Comparison of ENCODE assay signal across 12 cellular contexts in the genomic region with DNA sequence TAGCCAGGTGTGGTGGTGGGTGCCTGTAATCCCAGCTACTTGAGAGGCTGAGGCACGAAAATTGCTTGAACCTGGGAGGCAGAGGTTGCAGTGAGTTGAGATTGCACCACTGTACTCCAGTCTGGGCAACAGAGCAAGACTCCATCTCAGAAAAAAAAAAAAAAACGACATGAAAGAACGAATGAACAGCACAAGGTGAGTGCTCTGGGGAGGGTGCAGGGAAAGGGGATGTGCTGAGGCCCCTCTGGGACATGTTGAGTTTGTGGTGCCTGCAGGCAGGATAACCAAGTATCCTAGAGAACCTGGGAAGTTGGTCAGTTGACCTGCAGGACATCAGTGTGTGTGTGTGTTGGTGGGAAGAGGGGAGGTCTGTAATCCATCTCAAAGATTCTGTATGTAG. TPM values are rescaled to one million over a fixed set of nuclear protein-coding genes. Genes with fewer than 3 reads are reported as not detected.
DNase-seq lines count a peak whose midpoint lies in the region; ATAC-seq, FAIRE-seq and TF ChIP-seq lines count a peak whose summit lies in the region.
"Not testable (repeated sequence)": the region's sequence is repeated elsewhere in the genome, so short reads cannot be mapped to it uniquely, and the experiment has no call there.
"Had no signal": no experiment of that assay in that cellular context is flagged by ENCODE, and none has a peak within 500 bp of the region (broad histone marks: within the 10 kb centered on the region; RNA-seq: fewer than 3 reads in every experiment).

No MANE protein-coding gene starts in this region.

- H3K4ac ChIP-seq in H1 (replicated peaks; ENCODE audit: insufficient read length, low read depth, low read length), result not testable (repeated sequence)

- not testable (repeated sequence) for H2AFZ ChIP-seq in H1 (ENCODE audit: low read length)

- not testable (repeated sequence) for H3K27ac Mint-ChIP-seq in natural killer cell treated with Interleukin-12 subunit alpha and Interleukin-12 subunit beta and Interleukin-15 and Interleukin-18, amount 100 ng/mL, for 72 hours

- H3K4me3 Mint-ChIP-seq in natural killer cell treated with Interleukin-12 subunit alpha and Interleukin-12 subunit beta and Interleukin-15 and Interleukin-18, amount 100 ng/mL, for 72 hours, result not testable (repeated sequence)

- not testable (repeated sequence) for H2AK5ac ChIP-seq in H1 (ENCODE audit: low read depth, low read length)

- H4K5ac ChIP-seq in H1 (ENCODE audit: insufficient read length, low read depth, low read length), result not testable (repeated sequence)

- TF ChIP-seq RAD21 in H1 (IDR thresholded peaks at IDR 0.05 in 1 of 2, conservative IDR thresholded peaks at IDR 0.05 in 1 of 2; ENCODE audit: low read depth in 2 of 2, low read length in 2 of 2), result not testable (repeated sequence)

- POLR2A ChIA-PET in HEK293 (lab: Yijun Ruan, JAX), result not testable (repeated sequence)
- POLR2A ChIA-PET in H1 (lab: Charles Lee; ENCODE audit: partially characterized antibody), result interaction anchor here (0.9 to 1.1 kb wide), 2 partner anchors 11 to 48 kb away, joined by 3 to 4 read pairs; no protein-coding TSS in a partner anchor

- TF ChIP-seq CTCF in HEK293 (tag by site-specific recombination; IDR thresholded peaks at IDR 0.05); breast epithelium (IDR thresholded peaks at IDR 0.05); H1 (IDR thresholded peaks at IDR 0.05; ENCODE audit: control extremely low read depth in 1 of 3, insufficient read depth in 1 of 3, low read depth in 1 of 3, low read length in 3 of 3); thoracic aorta (IDR thresholded peaks at IDR 0.05): not testable (repeated sequence)

- not testable (repeated sequence) for H3K36me3 Mint-ChIP-seq in natural killer cell treated with Interleukin-12 subunit alpha and Interleukin-12 subunit beta and Interleukin-15 and Interleukin-18, amount 100 ng/mL, for 72 hours

- H4K8ac ChIP-seq in H1 (ENCODE audit: extremely low read depth, insufficient read depth, low read length), result not testable (repeated sequence)

- not testable (repeated sequence) for H3K27me3 Mint-ChIP-seq in natural killer cell treated with Interleukin-12 subunit alpha and Interleukin-12 subunit beta and Interleukin-15 and Interleukin-18, amount 100 ng/mL, for 72 hours

- peak; percentile 8 for DNase-seq in activated effector memory CD4-positive, alpha-beta T cell treated with anti-CD3 and anti-CD28 coated beads, Interleukin-2, amount 50 U/mL, for 16 hours
- DNase-seq in breast epithelium (ENCODE audit: low spot score in 2 of 2) (peak in 1 of 2 donors; percentile 9), H1 (ENCODE audit: low read depth in 1 of 2, low spot score in 2 of 2) (peak in 1 of 2 experiments; percentile 22), cardiac septum (ENCODE audit: low spot score) (peak; percentile 51)
- peak; percentile 25 for DNase-seq in natural killer cell treated with Interleukin-12 subunit alpha and Interleukin-12 subunit beta and Interleukin-15 and Interleukin-18, amount 100 ng/mL, for 72 hours (ENCODE audit: low spot score)
- not testable (repeated sequence) for DNase-seq in thoracic aorta (ENCODE audit: low spot score)

- H3K4me1 Mint-ChIP-seq in natural killer cell treated with Interleukin-12 subunit alpha and Interleukin-12 subunit beta and Interleukin-15 and Interleukin-18, amount 100 ng/mL, for 72 hours (ENCODE audit: low read depth in 2 of 2), result peaks cover 7 to 13% of the 10 kb centered on the region in 2 donors

- not testable (repeated sequence) for H3K14ac ChIP-seq in H1 (ENCODE audit: insufficient read length)

- H2BK15ac ChIP-seq in H1 (ENCODE audit: low read length), result 0 out of 2 replicates have a peak overlapping the region, but pooled peaks have one; percentile 13

- not testable (repeated sequence) for H2BK20ac ChIP-seq in H1 (ENCODE audit: low read length)

- H3K9me3 ChIP-seq in BLaER1; HEK293 (ENCODE audit: control insufficient read depth, insufficient read depth, low read depth, low read length); breast epithelium; H1 (ENCODE audit: insufficient read depth in 2 of 2, low read depth in 1 of 2, low read length in 1 of 2); thoracic aorta: not testable (repeated sequence)

- H3K9me3 Mint-ChIP-seq in natural killer cell treated with Interleukin-12 subunit alpha and Interleukin-12 subunit beta and Interleukin-15 and Interleukin-18, amount 100 ng/mL, for 72 hours, result not testable (repeated sequence)

- H3K79me2 ChIP-seq in H1 (ENCODE audit: control insufficient read depth in 1 of 2, insufficient read depth in 2 of 2, low read length in 2 of 2), result not testable (repeated sequence)

- peak overlapping the region; percentile 81; the same call in 1 of the 2 replicates for H3K9ac ChIP-seq in BLaER1
- not testable (repeated sequence) for H3K9ac ChIP-seq in H1 (replicated peaks in 1 of 4; ENCODE audit: extremely low read depth in 1 of 4, low read depth in 3 of 4, low read length in 3 of 4)

- not testable (repeated sequence) for H3K79me1 ChIP-seq in H1 (ENCODE audit: low read depth, low read length)

- not testable (repeated sequence) for TF ChIP-seq EP300 in H1 (IDR thresholded peaks at IDR 0.05; ENCODE audit: borderline replicate concordance in 1 of 2, low read depth in 2 of 2, low read length in 2 of 2)

- ATAC-seq in natural killer cell treated with Interleukin-12 subunit alpha and Interleukin-12 subunit beta and Interleukin-15 and Interleukin-18, amount 100 ng/mL, for 72 hours; thoracic aorta (ENCODE audit: insufficient number of reproducible peaks, low FRiP score, low read depth): not testable (repeated sequence)

- H2BK5ac ChIP-seq in H1 (ENCODE audit: low read depth, low read length), result not testable (repeated sequence)

- H4K20me1 ChIP-seq in BLaER1; H1 (replicated peaks in 1 of 2; ENCODE audit: control insufficient read depth in 1 of 2, insufficient read depth in 2 of 2, low read length in 2 of 2): not testable (repeated sequence)

- not testable (repeated sequence) for H3K36me3 ChIP-seq in BLaER1; HEK293 (ENCODE audit: control insufficient read depth in 2 of 2, insufficient read depth in 1 of 2, low read length in 2 of 2); breast epithelium; H1 (ENCODE audit: control insufficient read depth in 2 of 4, insufficient read depth in 4 of 4, low read length in 3 of 4); thoracic aorta

- not testable (repeated sequence) for H3K23ac ChIP-seq in H1 (ENCODE audit: insufficient read length)

- not testable (repeated sequence) for H3K56ac ChIP-seq in H1 (replicated peaks; ENCODE audit: insufficient read length, low read depth, low read length)

- H3K27ac ChIP-seq in BLaER1 (peak overlapping the region; percentile 99), breast epithelium (peak overlapping the region; percentile 31 to 35), thoracic aorta (peak overlapping the region; percentile 71 to 76)
- H3K27ac ChIP-seq in HEK293 (ENCODE audit: extremely low read depth, low read depth, low read length); H1 (ENCODE audit: low read depth, low read length): not testable (repeated sequence)

- not testable (repeated sequence) for H2BK12ac ChIP-seq in H1 (ENCODE audit: low read depth, low read length)

- H3K4me3 ChIP-seq in BLaER1; HEK293 (ENCODE audit: low read depth, low read length); breast epithelium; H1 (ENCODE audit: extremely low read depth in 1 of 4, insufficient read depth in 2 of 4, low read depth in 3 of 4, low read length in 4 of 4); thoracic aorta: not testable (repeated sequence)

- FAIRE-seq in H1 (lab: Jason Lieb, UNC), result not testable (repeated sequence)

- not testable (repeated sequence) for H3K27me3 ChIP-seq in BLaER1; breast epithelium; H1 (replicated peaks in 1 of 4; ENCODE audit: control insufficient read depth in 3 of 4, extremely low read depth in 1 of 4, insufficient read depth in 3 of 4, low read length in 3 of 4); thoracic aorta (replicated peaks; ENCODE audit: insufficient read depth)

- CTCF ChIA-PET in HEK293 (lab: Yijun Ruan, JAX) (interaction anchor here (0.7 to 1.4 kb wide), 4 partner anchors 29 to 75 kb away, joined by 3 to 6 read pairs (median 4); partner anchors contain the start of gene LGR6), H1 (lab: Charles Lee; ENCODE audit: partially characterized antibody) (interaction anchor here (0.6 to 17.3 kb wide), 7 partner anchors 10 to 1347 kb away, joined by 3 to 249 read pairs (median 4); no protein-coding TSS in a partner anchor)

- not testable (repeated sequence) for H3K18ac ChIP-seq in H1 (ENCODE audit: extremely low read depth, low read length)

- H3K4me2 ChIP-seq in BLaER1, result peak overlapping the region; percentile 91
- H3K4me2 ChIP-seq in H1 (ENCODE audit: insufficient read depth in 1 of 2, low read depth in 2 of 2, low read length in 2 of 2), result not testable (repeated sequence)

- WGBS in H1 (ENCODE audit: extremely low coverage in 1 of 2, insufficient coverage in 1 of 2, insufficient read length in 1 of 2, insufficient replicate concordance in 2 of 2, low coverage in 1 of 2, low lambda C conversion rate in 2 of 2, missing lambda C conversion rate in 1 of 2), 2 experiments, result 77% methylated on average over 3 of the region's 3 CpGs; no CpG with 5 or more reads in 1 of the 2 experiments

- intact Hi-C loops in breast epithelium (cut with DNase I; ENCODE audit: low total_unique reads), result loop anchor here (2.0 kb wide), 1 partner anchor 65 kb away; no protein-coding TSS in a partner anchor
- intact Hi-C loops in cardiac septum (cut with DNase I), result not testable (repeated sequence)

- not testable (repeated sequence) for H3K23me2 ChIP-seq in H1 (ENCODE audit: low read depth, low read length)

- H4K91ac ChIP-seq in H1 (replicated peaks; ENCODE audit: insufficient read length, low read length), result not testable (repeated sequence)

- TF ChIP-seq POLR2A in breast epithelium (IDR thresholded peaks at IDR 0.05); H1 (IDR thresholded peaks at IDR 0.05; ENCODE audit: control extremely low read depth in 1 of 2, low read depth in 2 of 2, low read length in 2 of 2): not testable (repeated sequence)

- H2BK120ac ChIP-seq in H1 (replicated peaks; ENCODE audit: low read depth, low read length), result not testable (repeated sequence)

- H3K4me1 ChIP-seq in BLaER1, result peaks cover 97% of the 10 kb centered on the region
- H3K4me1 ChIP-seq in HEK293 (ENCODE audit: control insufficient read depth, insufficient read depth, low read length); breast epithelium: not testable (repeated sequence)
- H3K4me1 ChIP-seq in H1 (replicated peaks in 1 of 4; ENCODE audit: control insufficient read depth in 3 of 4, insufficient read depth in 4 of 4, low read length in 3 of 4), result peaks cover 0 to 18% (median 10%) of the 10 kb centered on the region in 4 experiments; a peak in 6 of 7 replicates
- peaks cover 31 to 83% of the 10 kb centered on the region in 2 donors for H3K4me1 ChIP-seq in thoracic aorta (ENCODE audit: control insufficient read depth in 1 of 2, low read depth in 2 of 2)

RNA-seq across cellular contexts. Expression of gene LGR6, which starts 46.6 kb away (rescaled TPM):
- total RNA-seq in breast epithelium (10 to 100 TPM in 1 of 3 donors, 1 to 10 TPM in 1, not detected in 1; 2.6 to 11.3 TPM), cardiac septum (0.86 TPM), thoracic aorta (10 to 100 TPM; 76.6 to 99.0 TPM)
- 0.50 and 1.1 TPM in 2 replicates for total RNA-seq in H1 (2021; fragmentation: NEBNext Ultra II Directional; extraction: Animal tissue kit (Norgen Biotek cat#: 25700))
- polyA plus RNA-seq in H1 (2011; rRNA removed), result 1.0 and 1.3 TPM in 2 replicates
- polyA plus RNA-seq in H1 (2011; cell fraction: cytosol; rRNA removed), result 0.56 TPM
- 1.6 TPM for polyA plus RNA-seq in H1 (2011; cell fraction: nucleus; rRNA removed)
- 0.36 to 1.2 TPM (median 0.82 TPM) in 4 replicates for polyA plus RNA-seq in H1 (2012, experiment 1 of 2)
- 0.59 TPM for polyA plus RNA-seq in H1 (2012, experiment 2 of 2)
- 1.0 TPM for polyA plus RNA-seq in H1 (2013, experiment 1 of 2)
- polyA plus RNA-seq in H1 (2013, experiment 2 of 2), result 1.0 TPM
- polyA minus RNA-seq in H1 (2011; rRNA and poly(A)+ RNA removed), result 0.66 and 0.91 TPM in 2 replicates
- 2.3 TPM for polyA minus RNA-seq in H1 (2011; cell fraction: cytosol; rRNA and poly(A)+ RNA removed)
- 1.7 TPM for polyA minus RNA-seq in H1 (2011; cell fraction: nucleus; rRNA and poly(A)+ RNA removed)
- total RNA-seq in natural killer cell treated with Interleukin-12 subunit alpha and Interleukin-12 subunit beta and Interleukin-15 and Interleukin-18, amount 100 ng/mL, for 72 hours, result 1 to 10 TPM; 5.8 to 5.9 TPM
- total RNA-seq: B cell, Calu3, G401 had no signal
- polyA plus RNA-seq: AG04450 had no signal

Comparison
In these comparisons a context has a peak if more than half of its experiments do, and no peak if none do; other contexts are left out.
1. RNA of gene LGR6, which starts 46.6 kb away (total RNA-seq): 76.6 to 99.0 TPM in thoracic aorta; 5.8 to 5.9 TPM in natural killer cell treated with Interleukin-12 subunit alpha and Interleukin-12 subunit beta and Interleukin-15 and Interleukin-18, amount 100 ng/mL, for 72 hours, 2.6 to 11.3 TPM in breast epithelium, 0.86 TPM in cardiac septum (single experiment) and 0.50 to 1.1 TPM in H1; every median in the first group is over 4 times any median in the second.